Comparison of ENCODE assay signal across 8 cellular contexts in the genomic region with DNA sequence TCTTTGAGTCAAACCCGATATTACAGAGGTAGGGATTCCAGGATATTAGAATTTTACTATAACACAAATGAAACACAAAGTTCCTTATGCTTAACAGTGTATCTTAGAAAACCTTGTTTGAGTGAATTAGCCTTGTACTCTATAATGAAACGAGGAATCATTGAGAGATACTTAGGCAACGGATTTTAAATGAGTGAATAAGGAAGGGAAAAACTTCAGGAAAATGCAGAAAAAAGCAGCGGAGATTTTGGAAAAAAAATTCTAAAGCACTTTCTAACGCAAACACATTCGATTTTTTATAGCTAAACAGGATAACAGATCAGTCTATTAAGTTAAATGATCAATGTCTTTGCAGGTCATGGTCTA.
DNase-seq lines count a peak whose midpoint lies in the region; ATAC-seq, FAIRE-seq and TF ChIP-seq lines count a peak whose summit lies in the region.

No MANE protein-coding gene starts in this region.

- intact Hi-C loops in K562 (cut with micrococcal nuclease): no loop called here

- DNase-seq in GM23248 (no peak), K562 (ENCODE audit: extremely low read depth in 1 of 4, low spot score in 3 of 4) (no peak), kidney epithelial cell (ENCODE audit: low read depth) (no peak), suprapubic skin (ENCODE audit: low spot score in 2 of 2) (no peak), AG08395 (ENCODE audit: low spot score) (no peak), dedifferentiated amniotic fluid mesenchymal stem cell (ENCODE audit: extremely low spot score) (no peak)

- H3K27ac ChIP-seq in GM23248 (peak overlapping the region; percentile 93), K562 (ENCODE audit: extremely low read depth, low read depth, low read length) (no peak overlapping the region), suprapubic skin (peak overlapping the region; percentile 93)

- POLR2A ChIA-PET in K562 (lab: Yijun Ruan, JAX): interaction anchor here (0.9 to 5.9 kb wide), 4 partner anchors 8 to 95 kb away, joined by 3 to 54 read pairs (median 5); a partner anchor contains a TSS

- peak overlapping the region; percentile 81 for H3K4me2 ChIP-seq in GM23248 (ENCODE audit: unreplicated experiment)
- H3K4me2 ChIP-seq in K562 (ENCODE audit: insufficient read depth, low read length): no peak overlapping the region

- H3K4me1 ChIP-seq in GM23248 (ENCODE audit: insufficient read depth): no peaks in the 10 kb centered on the region
- peaks cover 0 to 12% of the 10 kb centered on the region in 2 experiments; a peak in 4 of 5 replicates for H3K4me1 ChIP-seq in K562 (replicated peaks in 1 of 2; ENCODE audit: control insufficient read depth in 2 of 2, insufficient read depth in 2 of 2, low read length in 2 of 2)
- peaks cover 14% of the 10 kb centered on the region for H3K4me1 ChIP-seq in suprapubic skin

- no peaks in the 10 kb centered on the region for H3K79me2 ChIP-seq in GM23248 (ENCODE audit: insufficient read depth)
- H3K79me2 ChIP-seq in K562 (ENCODE audit: control insufficient read depth, insufficient read depth, low read length): no peaks in the 10 kb centered on the region

- H3K27me3 ChIP-seq in GM23248 (replicated peaks; ENCODE audit: insufficient read depth): no peaks in the 10 kb centered on the region
- H3K27me3 ChIP-seq in K562 (ENCODE audit: control insufficient read depth in 2 of 2, insufficient read depth in 2 of 2, low read length in 2 of 2): no peaks in the 10 kb centered on the region
- H3K27me3 ChIP-seq in kidney epithelial cell (ENCODE audit: control insufficient read depth, insufficient read depth, low read length): no peaks in the 10 kb centered on the region
- peaks cover 30% of the 10 kb centered on the region for H3K27me3 ChIP-seq in suprapubic skin

- no peak for ATAC-seq in K562
- ATAC-seq in HG03196 (IDR thresholded peaks at IDR 0.05; ENCODE audit: unreplicated experiment): no peak
- ATAC-seq in HG02588 (IDR thresholded peaks at IDR 0.05; ENCODE audit: unreplicated experiment): no peak

- in situ Hi-C loops in GM23248 (cut with MboI): no loop called here
- in situ Hi-C loops in K562 (cut with MboI): loop anchor here (25.0 kb wide), 1 partner anchor 1588 kb away; a partner anchor contains a TSS

- WGBS in GM23248 (ENCODE audit: low coverage in 1 of 2, low lambda C conversion rate in 2 of 2, missing lambda C conversion rate in 2 of 2), 2 experiments: 3 to 8% methylated on average over 6 of the region's 6 CpGs
- 69% methylated on average over 6 of the region's 6 CpGs for WGBS in K562 (ENCODE audit: insufficient coverage, low coverage, missing lambda C conversion rate)
- 5% methylated on average over 6 of the region's 6 CpGs for WGBS in suprapubic skin

- no TSS peak for BruUV-seq in K562 (replicated peaks; lab: Mats Ljungman, UMichigan)

- peak overlapping the region; percentile 88 for H2AFZ ChIP-seq in GM23248
- H2AFZ ChIP-seq in K562 (ENCODE audit: low read depth, low read length): no peak overlapping the region

- H3K9me2 ChIP-seq in GM23248 (ENCODE audit: insufficient read depth): no peaks in the 10 kb centered on the region

- H3K4me3 ChIP-seq in GM23248 (peak overlapping the region; percentile 77), K562 (no peak overlapping the region), kidney epithelial cell (ENCODE audit: low read depth, low read length) (peak overlapping the region; percentile 45), suprapubic skin (peak overlapping the region; percentile 56)

- no peak for TF ChIP-seq POLR2A in K562 (conservative IDR thresholded peaks at IDR 0.05)
- no peak for TF ChIP-seq POLR2A in suprapubic skin (IDR thresholded peaks at IDR 0.05)

- H3K9me1 ChIP-seq in K562 (ENCODE audit: control insufficient read depth, insufficient read depth, low read length): no peaks in the 10 kb centered on the region

- TF ChIP-seq EP300 in K562 (IDR thresholded peaks at IDR 0.05; ENCODE audit: low read length) (no peak), suprapubic skin (IDR thresholded peaks at IDR 0.05) (no peak)

- no peak for FAIRE-seq in K562 (lab: Jason Lieb, UNC)

- H3F3A ChIP-seq in GM23248 (ENCODE audit: insufficient read depth): 0 out of 2 replicates have a peak, but pooled peaks cover 6% of the 10 kb centered on the region

- H3K36me3 ChIP-seq in GM23248 (ENCODE audit: low read depth) (no peaks in the 10 kb centered on the region), K562 (ENCODE audit: control insufficient read depth, insufficient read depth, low read length) (no peaks in the 10 kb centered on the region), kidney epithelial cell (ENCODE audit: control insufficient read depth, insufficient read depth, low read length) (no peaks in the 10 kb centered on the region), suprapubic skin (no peaks in the 10 kb centered on the region)

- peak overlapping the region; percentile 83 for H3K9ac ChIP-seq in GM23248
- no peak overlapping the region for H3K9ac ChIP-seq in K562 (ENCODE audit: insufficient read depth in 1 of 2, low read depth in 2 of 2, low read length in 2 of 2)

- TF ChIP-seq RAD21 in K562 (CRISPR knock-in tag; conservative IDR thresholded peaks at IDR 0.05 in 1 of 2, IDR thresholded peaks at IDR 0.05 in 1 of 2): no peak

- no peaks in the 10 kb centered on the region for H3K9me3 ChIP-seq in GM23248 (ENCODE audit: low read depth)
- H3K9me3 ChIP-seq in K562 (replicated peaks; ENCODE audit: control insufficient read depth, insufficient read depth, low read depth, low read length): peaks cover 10% of the 10 kb centered on the region; the same call in 1 of the 2 replicates
- H3K9me3 ChIP-seq in suprapubic skin: no peaks in the 10 kb centered on the region

- CTCF ChIA-PET in K562 (lab: Yijun Ruan, JAX; ENCODE audit: low intra/inter-chr PET ratio): no interaction called here

- TF ChIP-seq CTCF in K562 (IDR thresholded peaks at IDR 0.05 in 2 of 3, conservative IDR thresholded peaks at IDR 0.05 in 1 of 3; ENCODE audit: insufficient read depth in 2 of 3, low read depth in 1 of 3, low read length in 3 of 3) (no peak), kidney epithelial cell (IDR thresholded peaks at IDR 0.05; ENCODE audit: insufficient read depth, low read length, poor library complexity, severe bottlenecking) (no peak), suprapubic skin (IDR thresholded peaks at IDR 0.05) (no peak)

- H4K20me1 ChIP-seq in GM23248 (ENCODE audit: insufficient read depth): no peaks in the 10 kb centered on the region
- H4K20me1 ChIP-seq in K562 (replicated peaks; ENCODE audit: control insufficient read depth, insufficient read depth, low read length): no peaks in the 10 kb centered on the region

TF ChIP-seq in K562, 482 proteins besides CTCF, POLR2A, EP300 and RAD21:
- no peak for TF ChIP-seq ZNF311 (CRISPR knock-in tag; IDR thresholded peaks at IDR 0.05)
- TF ChIP-seq, protein P1, sequence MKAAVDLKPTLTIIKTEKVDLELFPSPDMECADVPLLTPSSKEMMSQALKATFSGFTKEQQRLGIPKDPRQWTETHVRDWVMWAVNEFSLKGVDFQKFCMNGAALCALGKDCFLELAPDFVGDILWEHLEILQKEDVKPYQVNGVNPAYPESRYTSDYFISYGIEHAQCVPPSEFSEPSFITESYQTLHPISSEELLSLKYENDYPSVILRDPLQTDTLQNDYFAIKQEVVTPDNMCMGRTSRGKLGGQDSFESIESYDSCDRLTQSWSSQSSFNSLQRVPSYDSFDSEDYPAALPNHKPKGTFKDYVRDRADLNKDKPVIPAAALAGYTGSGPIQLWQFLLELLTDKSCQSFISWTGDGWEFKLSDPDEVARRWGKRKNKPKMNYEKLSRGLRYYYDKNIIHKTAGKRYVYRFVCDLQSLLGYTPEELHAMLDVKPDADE (conservative IDR thresholded peaks at IDR 0.05; ENCODE audit: control insufficient read depth, low read depth, low read length): no peak
- TF ChIP-seq LEF1 (IDR thresholded peaks at IDR 0.05): 0 out of 2 replicates have a peak, but pooled peaks have one; percentile 17
- no peak for TF ChIP-seq STAG1 (CRISPR knock-in tag; IDR thresholded peaks at IDR 0.05; ENCODE audit: borderline replicate concordance)
- no peak for TF ChIP-seq PHTF2 (CRISPR knock-in tag; IDR thresholded peaks at IDR 0.05)
- no peak for TF ChIP-seq NFRKB (IDR thresholded peaks at IDR 0.05; ENCODE audit: low read depth)
- TF ChIP-seq CC2D1A (IDR thresholded peaks at IDR 0.05): no peak
- TF ChIP-seq, protein P2, sequence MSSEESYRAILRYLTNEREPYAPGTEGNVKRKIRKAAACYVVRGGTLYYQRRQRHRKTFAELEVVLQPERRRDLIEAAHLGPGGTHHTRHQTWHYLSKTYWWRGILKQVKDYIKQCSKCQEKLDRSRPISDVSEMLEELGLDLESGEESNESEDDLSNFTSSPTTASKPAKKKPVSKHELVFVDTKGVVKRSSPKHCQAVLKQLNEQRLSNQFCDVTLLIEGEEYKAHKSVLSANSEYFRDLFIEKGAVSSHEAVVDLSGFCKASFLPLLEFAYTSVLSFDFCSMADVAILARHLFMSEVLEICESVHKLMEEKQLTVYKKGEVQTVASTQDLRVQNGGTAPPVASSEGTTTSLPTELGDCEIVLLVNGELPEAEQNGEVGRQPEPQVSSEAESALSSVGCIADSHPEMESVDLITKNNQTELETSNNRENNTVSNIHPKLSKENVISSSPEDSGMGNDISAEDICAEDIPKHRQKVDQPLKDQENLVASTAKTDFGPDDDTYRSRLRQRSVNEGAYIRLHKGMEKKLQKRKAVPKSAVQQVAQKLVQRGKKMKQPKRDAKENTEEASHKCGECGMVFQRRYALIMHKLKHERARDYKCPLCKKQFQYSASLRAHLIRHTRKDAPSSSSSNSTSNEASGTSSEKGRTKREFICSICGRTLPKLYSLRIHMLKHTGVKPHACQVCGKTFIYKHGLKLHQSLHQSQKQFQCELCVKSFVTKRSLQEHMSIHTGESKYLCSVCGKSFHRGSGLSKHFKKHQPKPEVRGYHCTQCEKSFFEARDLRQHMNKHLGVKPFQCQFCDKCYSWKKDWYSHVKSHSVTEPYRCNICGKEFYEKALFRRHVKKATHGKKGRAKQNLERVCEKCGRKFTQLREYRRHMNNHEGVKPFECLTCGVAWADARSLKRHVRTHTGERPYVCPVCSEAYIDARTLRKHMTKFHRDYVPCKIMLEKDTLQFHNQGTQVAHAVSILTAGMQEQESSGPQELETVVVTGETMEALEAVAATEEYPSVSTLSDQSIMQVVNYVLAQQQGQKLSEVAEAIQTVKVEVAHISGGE (CRISPR knock-in tag; IDR thresholded peaks at IDR 0.05): no peak
